13 cellular contexts compared by ENCODE assay signal in the genomic region with DNA sequence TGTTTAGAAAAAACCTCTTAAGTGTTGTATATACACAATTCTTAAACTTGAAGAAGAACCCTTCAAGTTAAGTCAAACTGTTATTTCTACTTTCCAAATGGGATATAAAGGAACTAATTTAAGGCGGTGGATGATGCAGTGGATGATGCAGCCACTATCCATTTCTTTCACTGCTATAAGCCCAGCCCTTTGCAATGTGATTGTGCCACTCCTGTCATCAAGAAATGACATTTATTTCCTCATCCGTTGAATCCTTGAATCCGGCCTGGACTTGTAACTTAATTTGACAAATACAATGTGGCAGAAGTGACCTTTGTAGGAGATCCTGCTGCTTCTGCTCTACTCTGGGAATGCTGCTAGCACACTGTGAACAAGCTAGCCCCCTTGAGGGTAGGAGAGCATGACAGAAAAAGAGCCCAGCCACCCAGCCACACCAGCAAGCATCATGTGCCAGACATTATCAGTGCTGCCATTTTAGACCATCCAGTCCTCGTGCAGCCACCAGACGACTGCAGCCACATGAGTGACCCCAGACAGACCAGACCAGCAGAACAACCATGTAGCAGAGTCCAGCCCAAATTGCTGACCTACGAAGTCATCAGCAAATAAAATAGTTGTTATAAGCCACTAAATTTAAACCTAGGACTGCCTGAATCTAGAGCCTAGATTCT. TPM values are rescaled to one million over a fixed set of nuclear protein-coding genes. Genes with fewer than 3 reads are reported as not detected.
A peak's percentile ranks its signal among the peaks of the same experiment; 100 is the strongest.
DNase-seq lines count a peak whose midpoint lies in the region; FAIRE-seq and TF ChIP-seq lines count a peak whose summit lies in the region.
"Had no signal": no experiment of that assay in that cellular context is flagged by ENCODE, and none has a peak within 500 bp of the region (broad histone marks: within the 10 kb centered on the region; RNA-seq: fewer than 3 reads in every experiment).

No MANE protein-coding gene starts in this region.

- no peak for TF ChIP-seq POLR2A in thyroid gland (IDR thresholded peaks at IDR 0.05)
- TF ChIP-seq POLR2A in ovary (IDR thresholded peaks at IDR 0.05), result no peak

- intact Hi-C loops in thyroid gland (cut with DNase I), result no loop called here
- intact Hi-C loops in ovary (cut with DNase I), result no loop called here

- 80 to 85% methylated on average over 6 of the region's 6 CpGs for WGBS in thyroid gland, 2 donors
- 75 to 85% (median 84%) methylated on average over 6 of the region's 6 CpGs for WGBS in ovary, 3 donors

- H3K4me1 ChIP-seq in thyroid gland (peaks cover 51 to 64% of the 10 kb centered on the region in 2 donors), ovary (ENCODE audit: insufficient read depth) (peaks cover 8% of the 10 kb centered on the region)

- H3K4me1 Mint-ChIP-seq in mesothelial cell of epicardium, result peaks cover 52% of the 10 kb centered on the region

- H3K27me3 ChIP-seq in bronchial epithelial cell (ENCODE audit: control insufficient read depth, insufficient read depth, low read length), result no peaks in the 10 kb centered on the region
- no peaks in the 10 kb centered on the region for H3K27me3 ChIP-seq in thyroid gland
- no peaks in the 10 kb centered on the region for H3K27me3 ChIP-seq in ovary
- H3K27me3 ChIP-seq: adrenal gland had no signal

- H3K27me3 Mint-ChIP-seq in mesothelial cell of epicardium (ENCODE audit: low read depth), result no peaks in the 10 kb centered on the region

- H3K27ac ChIP-seq in thyroid gland (peak overlapping the region; percentile 85 to 88 (median 87)), ovary (no peak overlapping the region)

- FAIRE-seq in HTR-8/SVneo (lab: Jason Lieb, UNC) (peak; percentile 68), bronchial epithelial cell (lab: Jason Lieb, UNC) (peak; percentile 58)
- FAIRE-seq: D721Med had no signal

- H3K4me3 ChIP-seq in bronchial epithelial cell (ENCODE audit: low read depth, low read length) (no peak overlapping the region), thyroid gland (replicated peaks in 1 of 3) (no peak overlapping the region), ovary (no peak overlapping the region)
- H3K4me3 ChIP-seq: adrenal gland had no signal

- no peaks in the 10 kb centered on the region for H3K9me3 Mint-ChIP-seq in mesothelial cell of epicardium
- H3K9me3 Mint-ChIP-seq: memory B cell had no signal

- DNase-seq in HTR-8/SVneo (ENCODE audit: insufficient read length, low spot score) (no peak), bronchial epithelial cell (ENCODE audit: low read depth) (no peak), mesothelial cell of epicardium (ENCODE audit: low spot score in 2 of 2, unreplicated experiment in 2 of 2) (no peak), thyroid gland (peak in 1 of 2 donors; percentile 28), SKM-1 (lab: John Stamatoyannopoulos, UW; ENCODE audit: unreplicated experiment) (no peak), ovary (no peak)
- DNase-seq in stimulated activated CD4-positive, alpha-beta T cell treated with anti-CD3 and anti-CD28 coated beads, Interleukin-4, amount 100 ng/mL, for 4 hours, result no peak
- DNase-seq: adrenal gland; effector CD8-positive, alpha-beta T cell; hippocampal formation; NCI-H1092 had no signal

- no peaks in the 10 kb centered on the region for H3K36me3 ChIP-seq in bronchial epithelial cell (ENCODE audit: control insufficient read depth, insufficient read depth, low read length)
- no peaks in the 10 kb centered on the region for H3K36me3 ChIP-seq in thyroid gland
- no peaks in the 10 kb centered on the region for H3K36me3 ChIP-seq in ovary
- H3K36me3 ChIP-seq: adrenal gland had no signal

- peak overlapping the region; percentile 77 for H3K27ac Mint-ChIP-seq in mesothelial cell of epicardium
- H3K27ac Mint-ChIP-seq: memory B cell had no signal

- H3K4me3 Mint-ChIP-seq in mesothelial cell of epicardium, result no peak overlapping the region
- H3K4me3 Mint-ChIP-seq: memory B cell had no signal

- no peak for TF ChIP-seq CTCF in bronchial epithelial cell (IDR thresholded peaks at IDR 0.05; ENCODE audit: insufficient read depth, low read length, severe bottlenecking)
- TF ChIP-seq CTCF in mesothelial cell of epicardium (IDR thresholded peaks at IDR 0.05; ENCODE audit: unreplicated experiment), result no peak
- TF ChIP-seq CTCF in thyroid gland (IDR thresholded peaks at IDR 0.05), result no peak
- TF ChIP-seq CTCF in ovary (IDR thresholded peaks at IDR 0.05), result no peak

- H3K36me3 Mint-ChIP-seq in mesothelial cell of epicardium, result no peaks in the 10 kb centered on the region
- H3K36me3 Mint-ChIP-seq: memory B cell had no signal

- no peaks in the 10 kb centered on the region for H3K9me3 ChIP-seq in thyroid gland
- H3K9me3 ChIP-seq in ovary, result no peaks in the 10 kb centered on the region
- H3K9me3 ChIP-seq: adrenal gland had no signal

- TF ChIP-seq EP300 in ovary (IDR thresholded peaks at IDR 0.05), result no peak

RNA-seq across cellular contexts. Expression of a gene that starts 47.4 kb away (rescaled TPM):
- total RNA-seq in bronchial epithelial cell (18.2 and 30.5 TPM in 2 replicates), mesothelial cell of epicardium (64.6 to 70.3 TPM (median 68.5 TPM) in 3 replicates), thyroid gland (100 to 1,000 TPM in 1 of 4 donors, 10 to 100 TPM in 3; 63.9 to 119 (median 92.4) TPM), ovary (10 to 100 TPM; 40.7 to 62.0 (median 53.4) TPM)
- 10 to 100 TPM; 28.6 to 45.3 TPM for polyA plus RNA-seq in ovary

Comparison
In these comparisons a context has a peak if more than half of its experiments do, and no peak if none do; other contexts are left out.
1. H3K27ac ChIP-seq: peak in thyroid gland (3 of 3); none in ovary (0 of 2).